In genomic region chr20:40558212-40558611, GRCh38 we compare ENCODE assay signal across 28 cellular contexts.
"Had no signal": no experiment of that assay in that cellular context is flagged by ENCODE, and none has a peak within 500 bp of the region (broad histone marks: within the 10 kb centered on the region; RNA-seq: fewer than 3 reads in every experiment).

No MANE protein-coding gene starts in this region.

- H3K4me3 ChIP-seq: stomach, suprapubic skin, testis, thoracic aorta, thyroid gland, tibial artery, tibial nerve, transverse colon, upper lobe of left lung, upper lobe of right lung, uterus, vagina had no signal

- FAIRE-seq: urothelium cell line had no signal

- H3K9me3 Mint-ChIP-seq: stimulated activated naive CD8-positive, alpha-beta T cell treated with anti-CD3 and anti-CD28 coated beads, Interleukin-15, Interleukin-2, amounts not matched to agents 100 ng/mL and 50 ng/mL, for 24 hours had no signal

- H3K36me3 ChIP-seq: stomach, suprapubic skin, thoracic aorta, thyroid gland, tibial artery, tibial nerve, transverse colon, upper lobe of left lung, upper lobe of right lung, uterus, vagina had no signal

- H3K27ac Mint-ChIP-seq: stimulated activated effector memory CD8-positive, alpha-beta T cell treated with anti-CD3 and anti-CD28 coated beads, Interleukin-12 subunit alpha, Interleukin-12 subunit beta, amount 100 ng/mL, for 72 hours; stimulated activated memory B cell treated with anti-CD40 and anti-IgM and Interleukin-4, amounts not matched to agents 10 μg/mL and 1 μg/mL and 100 μg/mL, for 72 hours; stimulated activated naive CD8-positive, alpha-beta T cell treated with anti-CD3 and anti-CD28 coated beads, Interleukin-15, Interleukin-2, amounts not matched to agents 100 ng/mL and 50 ng/mL, for 24 hours; type B pancreatic cell had no signal

- H3K27me3 ChIP-seq: stomach, suprapubic skin, testis, thyroid gland, tibial artery, tibial nerve, transverse colon, upper lobe of left lung, upper lobe of right lung, uterus, vagina had no signal

- H3K4me1 ChIP-seq: testis, uterus had no signal

- H3K4me3 Mint-ChIP-seq: stimulated activated effector memory CD8-positive, alpha-beta T cell treated with anti-CD3 and anti-CD28 coated beads, Interleukin-12 subunit alpha, Interleukin-12 subunit beta, amount 100 ng/mL, for 72 hours; stimulated activated memory B cell treated with anti-CD40 and anti-IgM and Interleukin-4, amounts not matched to agents 10 μg/mL and 1 μg/mL and 100 μg/mL, for 72 hours; stimulated activated naive CD8-positive, alpha-beta T cell treated with anti-CD3 and anti-CD28 coated beads, Interleukin-15, amount 100 ng/mL, for 72 hours; stimulated activated naive CD8-positive, alpha-beta T cell treated with anti-CD3 and anti-CD28 coated beads, Interleukin-15, Interleukin-2, amounts not matched to agents 100 ng/mL and 50 ng/mL, for 24 hours; type B pancreatic cell had no signal

- H3K9me3 ChIP-seq: suprapubic skin, testis, thoracic aorta, thyroid gland, transverse colon, upper lobe of left lung, upper lobe of right lung, uterus, vagina had no signal

- ATAC-seq: stimulated activated effector memory CD8-positive, alpha-beta T cell treated with anti-CD3 and anti-CD28 coated beads, Interleukin-12 subunit alpha, Interleukin-12 subunit beta, amount 100 ng/mL, for 72 hours; stimulated activated memory B cell treated with anti-CD40 and anti-IgM and Interleukin-4, amounts not matched to agents 10 μg/mL and 1 μg/mL and 100 μg/mL, for 72 hours; stimulated activated naive CD8-positive, alpha-beta T cell treated with anti-CD3 and anti-CD28 coated beads, Interleukin-15, amount 100 ng/mL, for 72 hours; stimulated activated naive CD8-positive, alpha-beta T cell treated with anti-CD3 and anti-CD28 coated beads, Interleukin-15, Interleukin-2, amounts not matched to agents 100 U/mL and 50 U/mL, for 24 hours; upper lobe of right lung had no signal

- H3K4me1 Mint-ChIP-seq: stimulated activated effector memory CD8-positive, alpha-beta T cell treated with anti-CD3 and anti-CD28 coated beads, Interleukin-12 subunit alpha, Interleukin-12 subunit beta, amount 100 ng/mL, for 72 hours; stimulated activated memory B cell treated with anti-CD40 and anti-IgM and Interleukin-4, amounts not matched to agents 10 μg/mL and 1 μg/mL and 100 μg/mL, for 72 hours; stimulated activated naive CD8-positive, alpha-beta T cell treated with anti-CD3 and anti-CD28 coated beads, Interleukin-15, amount 100 ng/mL, for 72 hours had no signal

- H3K36me3 Mint-ChIP-seq: stimulated activated effector memory CD8-positive, alpha-beta T cell treated with anti-CD3 and anti-CD28 coated beads, Interleukin-12 subunit alpha, Interleukin-12 subunit beta, amount 100 ng/mL, for 72 hours; stimulated activated memory B cell treated with anti-CD40 and anti-IgM and Interleukin-4, amounts not matched to agents 10 μg/mL and 1 μg/mL and 100 μg/mL, for 72 hours; type B pancreatic cell had no signal

- DNase-seq: stimulated activated CD4-positive, alpha-beta T cell treated with anti-CD3 and anti-CD28 coated beads, Interleukin-2, amount 100 ng/mL, for 48 hours; stimulated activated CD4-positive, alpha-beta T cell treated with anti-CD3 and anti-CD28 coated beads, Interleukin-4, amount 100 ng/mL, for 1 hour; stimulated activated CD4-positive, alpha-beta T cell treated with anti-CD3 and anti-CD28 coated beads, Interleukin-4, amount 100 ng/mL, for 24 hours; stimulated activated CD4-positive, alpha-beta T cell treated with anti-CD3 and anti-CD28 coated beads, Interleukin-4, amount 100 ng/mL, for 4 hours; stimulated activated CD8-positive, alpha-beta memory T cell treated with anti-CD3 and anti-CD28 coated beads, Interleukin-4, amount 100 ng/mL, for 48 hours; stimulated activated naive CD4-positive, alpha-beta T cell; stimulated activated naive CD4-positive, alpha-beta T cell treated with Interleukin-2 at 50 U/mL for 16 hours; stimulated activated naive CD8-positive, alpha-beta T cell treated with anti-CD3 and anti-CD28 coated beads, Interleukin-15, amount 100 ng/mL, for 72 hours; stimulated activated naive CD8-positive, alpha-beta T cell treated with anti-CD3 and anti-CD28 coated beads, Interleukin-15, Interleukin-2, amounts not matched to agents 100 U/mL and 50 U/mL, for 24 hours; stomach; substantia nigra; testis; thyroid gland; tibial artery; transverse colon; trophoblast cell; upper lobe of left lung; upper lobe of right lung; uterus had no signal

- H3K27ac ChIP-seq: stomach, suprapubic skin, testis, thoracic aorta, thyroid gland, tibial artery, tibial nerve, transverse colon, upper lobe of left lung, upper lobe of right lung, uterus, vagina had no signal
